Comparison of ENCODE assay signal across 19 cellular contexts in the genomic region with DNA sequence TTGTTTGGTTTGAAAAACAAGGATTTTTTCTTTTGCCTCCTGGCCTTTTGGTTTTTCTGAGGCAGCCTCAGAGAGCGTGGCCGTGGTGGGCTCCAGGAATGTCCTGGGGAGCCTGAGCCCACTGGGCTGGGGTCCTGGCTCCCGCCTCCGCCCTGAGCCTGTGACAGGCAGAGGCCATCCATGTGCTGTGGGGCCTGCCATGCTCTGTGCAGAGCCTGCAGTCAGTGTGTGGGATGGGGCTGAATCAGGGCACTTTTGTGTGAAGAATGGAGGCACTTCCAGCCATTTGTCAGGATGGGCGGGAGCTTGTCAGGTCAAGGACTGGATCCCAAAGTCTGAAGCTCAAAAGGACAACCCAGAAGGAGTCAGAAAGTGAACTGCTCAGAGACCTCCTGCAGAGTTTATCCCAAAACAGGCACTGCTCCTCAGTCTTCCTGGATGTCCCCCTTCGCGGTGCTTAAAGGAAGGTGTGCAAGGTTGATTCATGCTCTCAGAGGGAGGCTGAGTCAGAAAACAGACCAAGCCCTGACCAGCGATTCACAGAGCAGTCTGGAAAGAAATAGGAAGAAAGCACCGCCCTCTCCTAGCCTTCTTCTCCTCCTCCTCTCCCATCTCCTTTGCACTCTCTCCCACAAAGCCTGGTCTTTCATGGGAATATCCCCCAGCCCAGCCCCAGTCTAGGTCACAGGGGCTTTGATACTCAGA. TPM values are rescaled to one million over a fixed set of nuclear protein-coding genes. Genes with fewer than 3 reads are reported as not detected.
DNase-seq lines count a peak whose midpoint lies in the region; ATAC-seq, FAIRE-seq and TF ChIP-seq lines count a peak whose summit lies in the region.
"Had no signal": no experiment of that assay in that cellular context is flagged by ENCODE, and none has a peak within 500 bp of the region (broad histone marks: within the 10 kb centered on the region; RNA-seq: fewer than 3 reads in every experiment).

No MANE protein-coding gene starts in this region.

- no peaks in the 10 kb centered on the region for H3K9me3 ChIP-seq in endothelial cell of umbilical vein (replicated peaks; ENCODE audit: control insufficient read depth, insufficient read depth, low read length)
- H3K9me3 ChIP-seq in neural progenitor cell (ENCODE audit: low read depth), result no peaks in the 10 kb centered on the region
- no peaks in the 10 kb centered on the region for H3K9me3 ChIP-seq in lower lobe of right lung
- H3K9me3 ChIP-seq in mucosa of descending colon, result no peaks in the 10 kb centered on the region
- H3K9me3 ChIP-seq: heart right ventricle, thoracic aorta had no signal

- dilution Hi-C loops in endothelial cell of umbilical vein (cut with MboI; ENCODE audit: extremely low pct_ligation_motif_present, low sequenced_read_pairs), result no loop called here

- H3K4me2 ChIP-seq in endothelial cell of umbilical vein (ENCODE audit: insufficient read depth, low read length), result no peak overlapping the region
- peak overlapping the region; percentile 31 for H3K4me2 ChIP-seq in neural progenitor cell

- TF ChIP-seq POLR2A in endothelial cell of umbilical vein (IDR thresholded peaks at IDR 0.05; ENCODE audit: low read depth, low read length), result no peak

- intact Hi-C loops in endothelial cell of umbilical vein (cut with micrococcal nuclease) (loop anchor here (10.0 kb wide), 1 partner anchor 705 kb away; no protein-coding TSS in a partner anchor), lower lobe of right lung (cut with DNase I) (no loop called here), mucosa of descending colon (cut with DNase I, micrococcal nuclease) (no loop called here)

- H3K27me3 ChIP-seq in endothelial cell of umbilical vein (ENCODE audit: control insufficient read depth in 2 of 2, insufficient read depth in 2 of 2, low read length in 2 of 2), result no peaks in the 10 kb centered on the region
- no peaks in the 10 kb centered on the region for H3K27me3 ChIP-seq in neural progenitor cell
- H3K27me3 ChIP-seq in lower lobe of right lung (ENCODE audit: low read depth), result no peaks in the 10 kb centered on the region
- H3K27me3 ChIP-seq: heart right ventricle had no signal

- no peak overlapping the region for H3K4me3 Mint-ChIP-seq in neural progenitor cell
- H3K4me3 Mint-ChIP-seq: CD8-positive, alpha-beta memory T cell; T-cell had no signal

- H3K36me3 ChIP-seq in endothelial cell of umbilical vein (ENCODE audit: control insufficient read depth in 2 of 2, extremely low read depth in 1 of 2, insufficient read depth in 2 of 2, low read length in 2 of 2) (peaks cover 0 to 2% of the 10 kb centered on the region in 2 experiments), neural progenitor cell (no peaks in the 10 kb centered on the region), lower lobe of right lung (no peaks in the 10 kb centered on the region), mucosa of descending colon (ENCODE audit: low read depth) (no peaks in the 10 kb centered on the region)
- H3K36me3 ChIP-seq: thoracic aorta had no signal

- H3K4me1 ChIP-seq in endothelial cell of umbilical vein (ENCODE audit: control insufficient read depth, extremely low read depth, insufficient read depth, low read length), result peaks cover 15% of the 10 kb centered on the region
- H3K4me1 ChIP-seq in neural progenitor cell, result peaks cover 56% of the 10 kb centered on the region
- peaks cover 26% of the 10 kb centered on the region for H3K4me1 ChIP-seq in lower lobe of right lung
- peaks cover 12% of the 10 kb centered on the region for H3K4me1 ChIP-seq in mucosa of descending colon (ENCODE audit: low read depth)

- H4K20me1 ChIP-seq in endothelial cell of umbilical vein (replicated peaks; ENCODE audit: control insufficient read depth, extremely low read depth, insufficient read depth, low read length) (no peaks in the 10 kb centered on the region), neural progenitor cell (ENCODE audit: low read depth) (peaks cover 5% of the 10 kb centered on the region)

- H3K9ac ChIP-seq in endothelial cell of umbilical vein (replicated peaks; ENCODE audit: extremely low read depth, insufficient read depth, low read length) (no peak overlapping the region), neural progenitor cell (no peak overlapping the region)

- peaks cover 63% of the 10 kb centered on the region for H3K4me1 Mint-ChIP-seq in neural progenitor cell

- peak; percentile 54 for FAIRE-seq in endothelial cell of umbilical vein (lab: Jason Lieb, UNC)

- CTCF ChIA-PET in endothelial cell of umbilical vein (lab: Charles Lee), result interaction anchor here (2.0 kb wide), 1 partner anchor 19 kb away, joined by 6 read pairs; no protein-coding TSS in a partner anchor

- H3K27ac Mint-ChIP-seq in neural progenitor cell, result no peak overlapping the region
- H3K27ac Mint-ChIP-seq: naive B cell, T-cell had no signal

- H3K4me3 ChIP-seq in endothelial cell of umbilical vein (replicated peaks in 1 of 3; ENCODE audit: insufficient read depth in 1 of 3, low read depth in 1 of 3, low read length in 3 of 3) (no peak overlapping the region), neural progenitor cell (no peak overlapping the region), lower lobe of right lung (no peak overlapping the region), mucosa of descending colon (no peak overlapping the region)
- H3K4me3 ChIP-seq: heart right ventricle, thoracic aorta had no signal

- H3K79me2 ChIP-seq in endothelial cell of umbilical vein (ENCODE audit: control insufficient read depth, insufficient read depth, low read length) (no peaks in the 10 kb centered on the region), neural progenitor cell (ENCODE audit: low read depth) (no peaks in the 10 kb centered on the region)

- H3F3A ChIP-seq in neural progenitor cell (ENCODE audit: low read depth), result peaks cover 37% of the 10 kb centered on the region

- POLR2A ChIA-PET in endothelial cell of umbilical vein (lab: Charles Lee), result no interaction called here

- H3K27ac ChIP-seq in endothelial cell of umbilical vein (ENCODE audit: insufficient read depth, low read depth, low read length) (no peak overlapping the region), neural progenitor cell (peak overlapping the region; percentile 39), lower lobe of right lung (no peak overlapping the region)
- H3K27ac ChIP-seq: heart right ventricle, thoracic aorta had no signal

- ATAC-seq in lower lobe of right lung (no peak), mucosa of descending colon (no peak)
- ATAC-seq: heart right ventricle, left colon, Panc1, T-cell had no signal

- H3K9me3 Mint-ChIP-seq in neural progenitor cell, result no peaks in the 10 kb centered on the region
- H3K9me3 Mint-ChIP-seq: CD8-positive, alpha-beta memory T cell; naive B cell; T-cell had no signal

- peaks cover 2% of the 10 kb centered on the region for H3K27me3 Mint-ChIP-seq in neural progenitor cell (ENCODE audit: insufficient read depth, low read depth)
- H3K27me3 Mint-ChIP-seq: CD8-positive, alpha-beta memory T cell had no signal

- peaks cover 8% of the 10 kb centered on the region for H3K36me3 Mint-ChIP-seq in neural progenitor cell
- H3K36me3 Mint-ChIP-seq: naive B cell had no signal

- DNase-seq in EL, result peak; percentile 23
- DNase-seq in RKO (ENCODE audit: low spot score), result peak; percentile 36
- no peak for DNase-seq in endothelial cell of umbilical vein (ENCODE audit: low read depth, low spot score)
- DNase-seq in neural progenitor cell (ENCODE audit: low spot score), result no peak
- no peak for DNase-seq in GF-D8 (lab: John Stamatoyannopoulos, UW)
- no peak for DNase-seq in lower lobe of right lung
- no peak for DNase-seq in mucosa of descending colon
- DNase-seq in GM03348 (ENCODE audit: low spot score), result no peak
- DNase-seq: activated CD4-positive, CD25-positive, alpha-beta regulatory T cell; activated T-cell treated with anti-CD3 and anti-CD28 coated beads for 4 hours; CD8-positive, alpha-beta memory T cell; heart right ventricle; naive B cell; NCI-H187 treated with DMSO at 0.1 percent for 48 hours; retina; T-cell had no signal

- no TSS peak for BruUV-seq in endothelial cell of umbilical vein (replicated peaks; lab: Mats Ljungman, UMichigan)

- H3K9me1 ChIP-seq in endothelial cell of umbilical vein (replicated peaks; ENCODE audit: control insufficient read depth, extremely low read depth, insufficient read depth, low read length), result no peaks in the 10 kb centered on the region

- no peak for TF ChIP-seq CTCF in endothelial cell of umbilical vein (IDR thresholded peaks at IDR 0.05; ENCODE audit: extremely low read depth in 1 of 2, insufficient read depth in 1 of 2, low read depth in 1 of 2, low read length in 2 of 2)
- no peak for TF ChIP-seq CTCF in neural progenitor cell (IDR thresholded peaks at IDR 0.05)
- no peak for TF ChIP-seq CTCF in lower lobe of right lung (IDR thresholded peaks at IDR 0.05)
- no peak for TF ChIP-seq CTCF in mucosa of descending colon (IDR thresholded peaks at IDR 0.05)

- H2AFZ ChIP-seq in endothelial cell of umbilical vein (ENCODE audit: low read depth, low read length) (no peak overlapping the region), neural progenitor cell (replicated peaks) (no peak overlapping the region)

TF ChIP-seq in endothelial cell of umbilical vein, 7 proteins besides CTCF, POLR2A, EP300 and RAD21:
- TF ChIP-seq FOS (IDR thresholded peaks at IDR 0.05; ENCODE audit: borderline replicate concordance, insufficient read depth, low read length) (peak; percentile 11), MYC (IDR thresholded peaks at IDR 0.05; ENCODE audit: low read depth, low read length) (no peak)

RNA-seq across cellular contexts. Expression of a gene that starts 53.2 kb away (rescaled TPM):
- 13.2 and 17.3 TPM in 2 replicates for total RNA-seq in endothelial cell of umbilical vein
- polyA plus RNA-seq in endothelial cell of umbilical vein, result 6.2 and 6.6 TPM in 2 replicates
- polyA plus RNA-seq in endothelial cell of umbilical vein (2011; cell fraction: cytosol; rRNA removed), result 7.3 and 10.1 TPM in 2 replicates
- 13.7 and 15.4 TPM in 2 replicates for polyA plus RNA-seq in endothelial cell of umbilical vein (2011; cell fraction: nucleus; rRNA removed)
- polyA plus RNA-seq in endothelial cell of umbilical vein (2012), result 6.0 and 6.3 TPM in 2 replicates
- polyA minus RNA-seq in endothelial cell of umbilical vein, result 17.3 and 21.0 TPM in 2 replicates
- polyA minus RNA-seq in endothelial cell of umbilical vein (2011; cell fraction: cytosol; rRNA and poly(A)+ RNA removed), result 1.2 TPM
- polyA minus RNA-seq in endothelial cell of umbilical vein (2011; cell fraction: nucleus; rRNA and poly(A)+ RNA removed), result 27.6 and 31.3 TPM in 2 replicates
- 16.1 and 18.4 TPM in 2 replicates for total RNA-seq in neural progenitor cell (ENCODE audit: low replicate concordance)
- 47.8 TPM for total RNA-seq in lower lobe of right lung
- total RNA-seq in mucosa of descending colon, result 10 to 100 TPM; 16.8 to 26.4 (median 21.6) TPM

Comparison
In these comparisons a context has a peak if more than half of its experiments do, and no peak if none do; other contexts are left out.
1. DNase-seq: peak in EL (single experiment) and RKO (single experiment); none in endothelial cell of umbilical vein (single experiment), neural progenitor cell (single experiment), GF-D8 (single experiment), lower lobe of right lung (single experiment), mucosa of descending colon (0 of 3) and GM03348 (single experiment).